ENCODE assay signal across 1 cellular context in genomic region chr5:76809141-76809540, GRCh38.
TF ChIP-seq lines count a peak whose summit lies in the region.

No MANE protein-coding gene starts in this region.

TF ChIP-seq in H1, 55 proteins besides CTCF, POLR2A, EP300 and RAD21:
- TF ChIP-seq TAF1 (IDR thresholded peaks at IDR 0.05; ENCODE audit: low read depth, low read length): no peak
- TF ChIP-seq SIN3A (conservative IDR thresholded peaks at IDR 0.05 in 1 of 2, IDR thresholded peaks at IDR 0.05 in 1 of 2; ENCODE audit: low read depth in 1 of 2, low read length in 2 of 2): no peak
- TF ChIP-seq SIX5 (IDR thresholded peaks at IDR 0.05; ENCODE audit: low read depth, low read length): no peak
- TF ChIP-seq EZH2 (IDR thresholded peaks at IDR 0.05; ENCODE audit: low read depth, low read length, severe bottlenecking): no peak
- 0 out of 2 replicates have a peak, but pooled peaks have one; percentile 9 for TF ChIP-seq MAX (IDR thresholded peaks at IDR 0.05)
- TF ChIP-seq SP1 (IDR thresholded peaks at IDR 0.05; ENCODE audit: low read depth, low read length): 0 out of 2 replicates have a peak, but pooled peaks have one; percentile 30
- no peak for TF ChIP-seq E2F6 (IDR thresholded peaks at IDR 0.05)
- no peak for TF ChIP-seq FOSL1 (IDR thresholded peaks at IDR 0.05; ENCODE audit: insufficient read depth, low read depth, low read length)
